Comparison of ENCODE assay signal across 25 cellular contexts in the genomic region with DNA sequence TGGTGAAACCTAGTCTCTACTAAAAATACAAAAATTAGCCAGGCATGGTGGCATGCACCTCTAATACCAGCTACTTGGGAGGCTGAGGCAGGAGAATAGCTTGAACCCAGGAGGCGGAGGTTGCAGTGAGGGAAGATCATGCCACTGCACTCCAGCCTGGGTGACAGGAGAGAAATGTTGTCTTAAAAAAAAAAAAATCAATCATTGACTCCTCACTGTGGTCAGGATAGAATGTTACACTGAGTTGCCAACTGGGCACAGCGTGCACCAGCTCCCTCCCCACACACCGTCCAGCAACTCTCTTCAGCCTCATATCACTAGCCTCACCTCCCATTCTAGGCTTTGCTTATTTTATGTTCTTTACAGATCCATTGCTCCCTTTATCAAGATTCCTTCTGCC.
DNase-seq lines count a peak whose midpoint lies in the region; ATAC-seq, FAIRE-seq and TF ChIP-seq lines count a peak whose summit lies in the region.
"Had no signal": no experiment of that assay in that cellular context is flagged by ENCODE, and none has a peak within 500 bp of the region (broad histone marks: within the 10 kb centered on the region; RNA-seq: fewer than 3 reads in every experiment).

No MANE protein-coding gene starts in this region.

- H3K4me1 Mint-ChIP-seq in nephron progenitor cell, result peaks cover 14% of the 10 kb centered on the region
- H3K4me1 Mint-ChIP-seq: CD8-positive, alpha-beta memory T cell had no signal

- H2AFZ ChIP-seq in HepG2 (ENCODE audit: low read length), result no peak overlapping the region
- H2AFZ ChIP-seq: GM23248 had no signal

- H3K4me1 ChIP-seq in liver (ENCODE audit: control insufficient read depth in 4 of 4, insufficient read depth in 4 of 4, low read length in 3 of 4), result peaks cover 5 to 40% (median 32%) of the 10 kb centered on the region in 4 donors
- H3K4me1 ChIP-seq in HepG2 (ENCODE audit: insufficient read depth, low read length), result peaks cover 48% of the 10 kb centered on the region
- H3K4me1 ChIP-seq: BE2C had no signal

- BruUV-seq in HepG2 (replicated peaks; lab: Mats Ljungman, UMichigan), result no TSS peak

- no peaks in the 10 kb centered on the region for H3K36me3 ChIP-seq in liver (ENCODE audit: control insufficient read depth in 4 of 4, insufficient read depth in 3 of 4, low read depth in 1 of 4, low read length in 3 of 4)
- no peaks in the 10 kb centered on the region for H3K36me3 ChIP-seq in HepG2 (replicated peaks in 1 of 2; ENCODE audit: control insufficient read depth in 1 of 2, insufficient read depth in 2 of 2, low read length in 2 of 2)
- H3K36me3 ChIP-seq: BE2C; BLaER1 treated with 17β-estradiol and CSF1 and Interleukin-3, amounts not matched to agents 10 nM and 100 nM had no signal

- H3K27me3 ChIP-seq in liver (ENCODE audit: control insufficient read depth in 4 of 4, insufficient read depth in 4 of 4, low read length in 3 of 4) (no peaks in the 10 kb centered on the region), HepG2 (ENCODE audit: control insufficient read depth in 1 of 2, insufficient read depth in 2 of 2, low read length in 2 of 2) (no peaks in the 10 kb centered on the region)
- H3K27me3 ChIP-seq: BE2C; BLaER1 treated with 17β-estradiol and CSF1 and Interleukin-3, amounts not matched to agents 10 nM and 100 nM had no signal

- CTCF ChIA-PET in HepG2 (lab: Yijun Ruan, JAX; ENCODE audit: low intra/inter-chr PET ratio, low total read pairs), result no interaction called here

- H3K4me2 ChIP-seq in HepG2 (ENCODE audit: low read depth, low read length), result no peak overlapping the region
- H3K4me2 ChIP-seq: BLaER1 treated with 17β-estradiol and CSF1 and Interleukin-3, amounts not matched to agents 10 nM and 100 nM had no signal

- ATAC-seq in HepG2, result no peak
- peak; percentile 66 for ATAC-seq in left lobe of liver
- ATAC-seq: GM12878 had no signal

- H3K9ac ChIP-seq in liver (ENCODE audit: low read depth in 1 of 2, low read length in 2 of 2), result no peak overlapping the region
- no peak overlapping the region for H3K9ac ChIP-seq in HepG2 (ENCODE audit: insufficient read depth, low read depth, low read length)
- H3K9ac ChIP-seq: BLaER1 treated with 17β-estradiol and CSF1 and Interleukin-3, amounts not matched to agents 10 nM and 100 nM; GM23248 had no signal

- TF ChIP-seq EP300 in HepG2 (IDR thresholded peaks at IDR 0.05; ENCODE audit: low read depth in 2 of 2, low read length in 2 of 2) (no peak), HepG2 (CRISPR knock-in tag; IDR thresholded peaks at IDR 0.05; ENCODE audit: borderline replicate concordance) (no peak)

- H3K9me3 Mint-ChIP-seq in nephron progenitor cell, result peaks cover 16% of the 10 kb centered on the region
- H3K9me3 Mint-ChIP-seq: CD4-positive, alpha-beta T cell; CD8-positive, alpha-beta memory T cell had no signal

- H3K27ac ChIP-seq in liver (ENCODE audit: low read depth in 1 of 2, low read length in 2 of 2) (no peak overlapping the region), HepG2 (ENCODE audit: extremely low read length, insufficient read depth, low read length) (no peak overlapping the region)
- H3K27ac ChIP-seq: 22Rv1; BLaER1 treated with 17β-estradiol and CSF1 and Interleukin-3, amounts not matched to agents 10 nM and 100 nM; GM23248 had no signal

- no peak for TF ChIP-seq POLR2A in HepG2 (IDR thresholded peaks at IDR 0.05; ENCODE audit: insufficient read depth in 1 of 2, low read depth in 2 of 2, low read length in 2 of 2)

- FAIRE-seq in HepG2 (lab: Jason Lieb, UNC), result no peak
- FAIRE-seq: A204.1, GM12878, GM19239, H1 had no signal

- H3K79me2 ChIP-seq in HepG2 (ENCODE audit: insufficient read depth, low read length), result no peaks in the 10 kb centered on the region

- WGBS in liver, result 22% methylated on average over 3 of the region's 3 CpGs
- WGBS in HepG2 (ENCODE audit: low lambda C conversion rate), result 98% methylated on average over 3 of the region's 3 CpGs

- DNase-seq in HepG2 (ENCODE audit: low spot score), result no peak
- peak; percentile 56 for DNase-seq in left lobe of liver (ENCODE audit: low spot score)
- peak; percentile 64 for DNase-seq in renal cortical epithelial cell (ENCODE audit: low read depth)
- no peak for DNase-seq in RKO (ENCODE audit: low spot score)
- no peak for DNase-seq in COLO829 (ENCODE audit: low spot score)
- no peak for DNase-seq in nephron progenitor cell
- DNase-seq: AML-193; BE2C; CD4-positive, alpha-beta T cell; CD8-positive, alpha-beta memory T cell; COR-L47; DMS153; EL; GDM1; GM23248; H7; HCEC 1CT had no signal

- no peak overlapping the region for H3K27ac Mint-ChIP-seq in nephron progenitor cell
- H3K27ac Mint-ChIP-seq: CD14-positive monocyte; CD4-positive, alpha-beta T cell; CD8-positive, alpha-beta memory T cell had no signal

- peak; percentile 29 to 64 for TF ChIP-seq RAD21 in liver (IDR thresholded peaks at IDR 0.05)
- no peak for TF ChIP-seq RAD21 in HepG2 (CRISPR knock-in tag; IDR thresholded peaks at IDR 0.05)

- in situ Hi-C loops in HepG2 (cut with HindIII; ENCODE audit: extremely low pct_ligation_motif_present, low pct_unique_long_range_greater_than_20kb), result no loop called here

- H3K27me3 Mint-ChIP-seq in nephron progenitor cell (ENCODE audit: low read depth, poor library complexity), result peaks cover 4% of the 10 kb centered on the region
- H3K27me3 Mint-ChIP-seq: CD4-positive, alpha-beta T cell had no signal

- H3K9me3 ChIP-seq in liver (ENCODE audit: control insufficient read depth in 4 of 4, low read length in 3 of 4), result no peaks in the 10 kb centered on the region
- H3K9me3 ChIP-seq in HepG2 (ENCODE audit: low read length), result no peaks in the 10 kb centered on the region
- H3K9me3 ChIP-seq: BE2C had no signal

- H3K36me3 Mint-ChIP-seq in nephron progenitor cell (ENCODE audit: low read depth), result peaks cover 7% of the 10 kb centered on the region

- intact Hi-C loops in HepG2 (cut with micrococcal nuclease; ENCODE audit: unreplicated experiment), result loop anchor here (5.0 kb wide), 1 partner anchor 58 kb away; no protein-coding TSS in a partner anchor

- no peak overlapping the region for H3K4me3 ChIP-seq in liver (ENCODE audit: low read depth in 1 of 3, low read length in 3 of 3)
- H3K4me3 ChIP-seq in HepG2 (replicated peaks in 1 of 3; ENCODE audit: insufficient read depth in 1 of 3, low read depth in 2 of 3, low read length in 3 of 3), result no peak overlapping the region
- H3K4me3 ChIP-seq: BLaER1 treated with 17β-estradiol and CSF1 and Interleukin-3, amounts not matched to agents 10 nM and 100 nM; GM12878; GM23248 had no signal

- H3K4me3 Mint-ChIP-seq in nephron progenitor cell, result no peak overlapping the region
- H3K4me3 Mint-ChIP-seq: CD14-positive monocyte; CD4-positive, alpha-beta T cell; CD8-positive, alpha-beta memory T cell had no signal

- POLR2A ChIA-PET in HepG2 (lab: Yijun Ruan, JAX), result no interaction called here

- no peaks in the 10 kb centered on the region for H4K20me1 ChIP-seq in HepG2 (ENCODE audit: insufficient read depth, low read length)
- H4K20me1 ChIP-seq: BLaER1 treated with 17β-estradiol and CSF1 and Interleukin-3, amounts not matched to agents 10 nM and 100 nM had no signal

- TF ChIP-seq CTCF in liver (IDR thresholded peaks at IDR 0.05; ENCODE audit: low read depth, low read length, missing input control) (no peak), HepG2 (CRISPR knock-in tag; IDR thresholded peaks at IDR 0.05) (no peak), nephron progenitor cell (IDR thresholded peaks at IDR 0.05) (no peak)

TF ChIP-seq in liver, 16 proteins besides CTCF, POLR2A, EP300 and RAD21 (continues in another document):
- TF ChIP-seq, protein P1, sequence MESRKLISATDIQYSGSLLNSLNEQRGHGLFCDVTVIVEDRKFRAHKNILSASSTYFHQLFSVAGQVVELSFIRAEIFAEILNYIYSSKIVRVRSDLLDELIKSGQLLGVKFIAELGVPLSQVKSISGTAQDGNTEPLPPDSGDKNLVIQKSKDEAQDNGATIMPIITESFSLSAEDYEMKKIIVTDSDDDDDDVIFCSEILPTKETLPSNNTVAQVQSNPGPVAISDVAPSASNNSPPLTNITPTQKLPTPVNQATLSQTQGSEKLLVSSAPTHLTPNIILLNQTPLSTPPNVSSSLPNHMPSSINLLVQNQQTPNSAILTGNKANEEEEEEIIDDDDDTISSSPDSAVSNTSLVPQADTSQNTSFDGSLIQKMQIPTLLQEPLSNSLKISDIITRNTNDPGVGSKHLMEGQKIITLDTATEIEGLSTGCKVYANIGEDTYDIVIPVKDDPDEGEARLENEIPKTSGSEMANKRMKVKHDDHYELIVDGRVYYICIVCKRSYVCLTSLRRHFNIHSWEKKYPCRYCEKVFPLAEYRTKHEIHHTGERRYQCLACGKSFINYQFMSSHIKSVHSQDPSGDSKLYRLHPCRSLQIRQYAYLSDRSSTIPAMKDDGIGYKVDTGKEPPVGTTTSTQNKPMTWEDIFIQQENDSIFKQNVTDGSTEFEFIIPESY (IDR thresholded peaks at IDR 0.05), result no peak
- TF ChIP-seq, protein P2, sequence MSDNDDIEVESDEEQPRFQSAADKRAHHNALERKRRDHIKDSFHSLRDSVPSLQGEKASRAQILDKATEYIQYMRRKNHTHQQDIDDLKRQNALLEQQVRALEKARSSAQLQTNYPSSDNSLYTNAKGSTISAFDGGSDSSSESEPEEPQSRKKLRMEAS (IDR thresholded peaks at IDR 0.05), result no peak
- no peak for TF ChIP-seq NR2F2 (IDR thresholded peaks at IDR 0.05)

TF ChIP-seq in HepG2, 621 proteins besides CTCF, POLR2A, EP300 and RAD21:
- no peak for TF ChIP-seq ZNF451 (CRISPR knock-in tag; IDR thresholded peaks at IDR 0.05)
- TF ChIP-seq ZNF841 (CRISPR knock-in tag; IDR thresholded peaks at IDR 0.05; ENCODE audit: borderline replicate concordance), result no peak
- TF ChIP-seq GTF2F1 (IDR thresholded peaks at IDR 0.05; ENCODE audit: low read length), result no peak
- no peak for TF ChIP-seq ZNF850 (CRISPR knock-in tag; conservative IDR thresholded peaks at IDR 0.05)
- no peak for TF ChIP-seq ZNF205 (CRISPR knock-in tag; IDR thresholded peaks at IDR 0.05)
- TF ChIP-seq, protein P3, sequence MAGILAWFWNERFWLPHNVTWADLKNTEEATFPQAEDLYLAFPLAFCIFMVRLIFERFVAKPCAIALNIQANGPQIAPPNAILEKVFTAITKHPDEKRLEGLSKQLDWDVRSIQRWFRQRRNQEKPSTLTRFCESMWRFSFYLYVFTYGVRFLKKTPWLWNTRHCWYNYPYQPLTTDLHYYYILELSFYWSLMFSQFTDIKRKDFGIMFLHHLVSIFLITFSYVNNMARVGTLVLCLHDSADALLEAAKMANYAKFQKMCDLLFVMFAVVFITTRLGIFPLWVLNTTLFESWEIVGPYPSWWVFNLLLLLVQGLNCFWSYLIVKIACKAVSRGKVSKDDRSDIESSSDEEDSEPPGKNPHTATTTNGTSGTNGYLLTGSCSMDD (CRISPR knock-in tag; IDR thresholded peaks at IDR 0.05), result no peak
- TF ChIP-seq HDAC1 (CRISPR knock-in tag; IDR thresholded peaks at IDR 0.05), result no peak
- TF ChIP-seq ZNF274 (CRISPR knock-in tag; IDR thresholded peaks at IDR 0.05), result no peak

Comparison
In these comparisons a context has a peak if more than half of its experiments do, and no peak if none do; other contexts are left out.
1. DNase-seq: peak in left lobe of liver (single experiment) and renal cortical epithelial cell (single experiment); none in HepG2 (single experiment), RKO (single experiment), COLO829 (single experiment) and nephron progenitor cell (single experiment).